In the genomic region with DNA sequence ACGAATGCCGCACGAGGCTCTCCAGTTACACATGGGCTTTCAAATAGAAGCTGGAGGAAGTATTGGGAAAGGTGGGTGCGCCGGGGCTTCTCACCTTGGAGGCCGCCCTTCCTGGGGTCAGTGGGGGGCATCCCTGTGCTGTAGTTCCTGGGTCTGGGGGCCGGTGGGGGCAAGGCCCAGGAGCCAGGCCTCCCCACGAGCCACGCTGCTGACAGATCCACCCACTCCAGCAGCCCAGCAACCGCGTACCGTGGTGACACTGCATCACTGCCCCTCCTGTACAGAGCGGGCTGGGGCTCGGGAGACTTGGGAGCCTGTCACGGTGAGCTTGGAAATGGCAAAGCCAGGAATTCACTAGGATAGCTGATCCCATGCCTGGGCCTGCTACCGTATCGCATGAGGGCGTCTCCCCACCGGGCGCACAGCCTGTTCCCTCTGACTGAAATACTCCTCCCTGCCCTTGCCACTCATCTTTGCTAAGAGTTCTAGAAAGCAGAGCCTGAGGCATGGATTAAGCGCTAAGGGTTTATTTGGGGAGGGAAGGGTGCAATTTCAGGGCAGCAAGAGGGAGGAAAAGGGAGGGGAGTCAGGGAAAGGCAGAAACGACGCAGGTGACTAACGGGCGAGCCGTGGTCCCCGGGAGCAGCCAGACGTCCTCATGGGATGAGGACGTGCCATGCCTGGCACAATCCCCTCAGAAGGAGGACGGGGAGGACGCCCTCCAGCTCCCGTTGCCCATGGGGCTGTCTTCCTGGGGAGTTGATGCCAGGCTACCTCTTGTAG, we compare ENCODE assay signal across 11 cellular contexts. TPM values are rescaled to one million over a fixed set of nuclear protein-coding genes. Genes with fewer than 3 reads are reported as not detected.
"Had no signal": no experiment of that assay in that cellular context is flagged by ENCODE, and none has a peak within 500 bp of the region (broad histone marks: within the 10 kb centered on the region; RNA-seq: fewer than 3 reads in every experiment).

No MANE protein-coding gene starts in this region.

- ATAC-seq: activated T-cell treated with anti-CD3 and anti-CD28 coated beads, Interleukin-2, amount 50 U/mL, for 72 hours; gastrocnemius medialis; natural killer cell treated with Interleukin-12 subunit alpha and Interleukin-12 subunit beta and Interleukin-15 and Interleukin-18, amount 100 ng/mL, for 72 hours had no signal

- H3K4me3 ChIP-seq: gastrocnemius medialis, stomach, thoracic aorta had no signal

- H3K36me3 ChIP-seq: gastrocnemius medialis, stomach, thoracic aorta had no signal

- H3K4me3 Mint-ChIP-seq: activated CD4-positive, alpha-beta memory T cell treated with anti-CD3 and anti-CD28 coated beads for 36 hours; activated naive CD8-positive, alpha-beta T cell treated with anti-CD3 and anti-CD28 coated beads for 36 hours; activated T-cell treated with anti-CD3 and anti-CD28 coated beads, Interleukin-2, amount 50 U/mL, for 72 hours; natural killer cell treated with Interleukin-12 subunit alpha and Interleukin-12 subunit beta and Interleukin-15 and Interleukin-18, amount 100 ng/mL, for 72 hours had no signal

- DNase-seq: activated CD4-positive, alpha-beta memory T cell treated with anti-CD3 and anti-CD28 coated beads for 36 hours; activated gamma-delta T cell treated with Interleukin-2 at 50 U/mL for 16 hours; activated naive CD8-positive, alpha-beta T cell treated with anti-CD3 and anti-CD28 coated beads for 36 hours; activated T-cell treated with anti-CD3 and anti-CD28 coated beads, Interleukin-2, amount 50 U/mL, for 72 hours; anterior cingulate cortex; gastrocnemius medialis; stimulated activated CD4-positive, alpha-beta T cell treated with anti-CD3 and anti-CD28 coated beads, Interleukin-4, amount 100 ng/mL, for 4 hours; stomach; T-helper 9 cell had no signal

- H3K27ac Mint-ChIP-seq: activated CD4-positive, alpha-beta memory T cell treated with anti-CD3 and anti-CD28 coated beads for 36 hours; activated naive CD8-positive, alpha-beta T cell treated with anti-CD3 and anti-CD28 coated beads for 36 hours; activated T-cell treated with anti-CD3 and anti-CD28 coated beads, Interleukin-2, amount 50 U/mL, for 72 hours; natural killer cell treated with Interleukin-12 subunit alpha and Interleukin-12 subunit beta and Interleukin-15 and Interleukin-18, amount 100 ng/mL, for 72 hours had no signal

- H3K36me3 Mint-ChIP-seq: activated CD4-positive, alpha-beta memory T cell treated with anti-CD3 and anti-CD28 coated beads for 36 hours; activated naive CD8-positive, alpha-beta T cell treated with anti-CD3 and anti-CD28 coated beads for 36 hours had no signal

- H3K4me1 Mint-ChIP-seq: activated naive CD8-positive, alpha-beta T cell treated with anti-CD3 and anti-CD28 coated beads for 36 hours had no signal

- H3K4me1 ChIP-seq: gastrocnemius medialis, stomach had no signal

- H3K9me3 Mint-ChIP-seq: natural killer cell treated with Interleukin-12 subunit alpha and Interleukin-12 subunit beta and Interleukin-15 and Interleukin-18, amount 100 ng/mL, for 72 hours had no signal

- H3K27ac ChIP-seq: gastrocnemius medialis, stomach, thoracic aorta had no signal

RNA-seq across cellular contexts. Expression of gene ADRA2C, which starts 50.7 kb away (rescaled TPM):
- total RNA-seq: activated CD4-positive, alpha-beta memory T cell treated with anti-CD3 and anti-CD28 coated beads for 36 hours; activated naive CD8-positive, alpha-beta T cell treated with anti-CD3 and anti-CD28 coated beads for 36 hours; activated T-cell treated with anti-CD3 and anti-CD28 coated beads, Interleukin-2, amount 50 U/mL, for 72 hours; natural killer cell treated with Interleukin-12 subunit alpha and Interleukin-12 subunit beta and Interleukin-15 and Interleukin-18, amount 100 ng/mL, for 72 hours had no signal
